In the genomic region with DNA sequence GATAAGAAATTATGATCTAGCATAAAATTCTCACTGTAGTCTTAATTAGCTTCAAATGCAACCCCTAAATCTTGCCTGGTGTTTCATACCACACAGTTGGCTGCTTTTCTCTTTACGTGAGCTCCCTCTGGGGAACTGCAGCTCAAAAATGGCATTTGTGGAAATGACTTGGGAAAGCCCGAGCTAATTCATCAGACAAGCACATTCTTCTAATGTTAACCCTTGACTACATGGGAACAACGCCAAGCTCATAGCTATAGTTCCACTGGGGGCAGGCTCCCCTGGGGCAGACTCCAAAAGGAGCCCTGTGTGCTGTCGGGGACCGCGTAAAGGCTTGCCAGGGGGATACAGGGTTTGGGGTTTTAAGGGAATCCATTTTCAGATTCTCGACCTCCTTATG, we compare ENCODE assay signal across 20 cellular contexts.
DNase-seq lines count a peak whose midpoint lies in the region; TF ChIP-seq lines count a peak whose summit lies in the region.
"Had no signal": no experiment of that assay in that cellular context is flagged by ENCODE, and none has a peak within 500 bp of the region (broad histone marks: within the 10 kb centered on the region; RNA-seq: fewer than 3 reads in every experiment).

No MANE protein-coding gene starts in this region.

- WGBS in mesenchymal stem cell = 46% methylated on average over 4 of the region's 7 CpGs

- H3K9me3 Mint-ChIP-seq in brain = peaks cover 0 to 15% (median 7%) of the 10 kb centered on the region in 5 experiments

- no peak overlapping the region for H3K14ac ChIP-seq in mesenchymal stem cell (ENCODE audit: low read length in 2 of 2)

- no peak overlapping the region for H3K9ac ChIP-seq in mesenchymal stem cell (ENCODE audit: low read length)

- no peak overlapping the region for H3K23ac ChIP-seq in mesenchymal stem cell (ENCODE audit: low read length in 2 of 2)

- no peak overlapping the region for H3K4me3 ChIP-seq in AG10803 (ENCODE audit: low read length)
- no peak overlapping the region for H3K4me3 ChIP-seq in mesenchymal stem cell (ENCODE audit: insufficient read depth in 1 of 2, low read depth in 1 of 2, low read length in 2 of 2)
- H3K4me3 ChIP-seq: K562, pancreas, Peyer's patch, skin epidermis had no signal

- DNase-seq in AG10803 (ENCODE audit: low read depth) (peak; percentile 1), M059J (ENCODE audit: low read depth) (peak; percentile 44), mesenchymal stem cell (peak; percentile 1), NCI-H748 (lab: John Stamatoyannopoulos, UW; ENCODE audit: unreplicated experiment) (no peak), SHP77 (lab: John Stamatoyannopoulos, UW) (no peak), SW 1271 (lab: John Stamatoyannopoulos, UW) (no peak), LoVo (ENCODE audit: low spot score) (no peak)
- DNase-seq: activated CD8-positive, alpha-beta T cell treated with anti-CD3 and anti-CD28 coated beads, Interleukin-2, amount 10 ng/mL, durations not matched to agents 7 days and 5 days; foreskin fibroblast; GOT3; NCI-H1092 treated with DMSO at 0.1 percent for 48 hours; NCI-H774; pancreas; Peyer's patch; stimulated activated CD4-positive, alpha-beta T cell treated with anti-CD3 and anti-CD28 coated beads, Interleukin-4, amount 100 ng/mL, for 24 hours; substantia nigra had no signal

- no peak overlapping the region for H3K4ac ChIP-seq in mesenchymal stem cell (ENCODE audit: low read depth in 1 of 2, low read length in 2 of 2)

- H3K4me1 ChIP-seq in mesenchymal stem cell (ENCODE audit: control insufficient read depth, insufficient read depth, low read depth, low read length) = peaks cover 2% of the 10 kb centered on the region
- H3K4me1 ChIP-seq: Peyer's patch had no signal

- peaks cover 14% of the 10 kb centered on the region for H3K4me1 Mint-ChIP-seq in brain

- H3K4me3 Mint-ChIP-seq in brain = peak overlapping the region in 3 of 5 experiments; percentile 1 to 29 (median 4)
- H3K4me3 Mint-ChIP-seq: activated CD8-positive, alpha-beta T cell treated with anti-CD3 and anti-CD28 coated beads, Interleukin-2, amount 10 ng/mL, durations not matched to agents 7 days and 5 days had no signal

- H3K18ac ChIP-seq in mesenchymal stem cell (ENCODE audit: low read depth in 1 of 2, low read length in 2 of 2) = no peak overlapping the region

- H2BK120ac ChIP-seq in mesenchymal stem cell (ENCODE audit: low read depth, low read length) = no peak overlapping the region

- no peak overlapping the region for H2BK12ac ChIP-seq in mesenchymal stem cell (ENCODE audit: low read length in 2 of 2)

- H4K8ac ChIP-seq in mesenchymal stem cell (ENCODE audit: low read length) = no peak overlapping the region

- H3K27ac ChIP-seq in mesenchymal stem cell (ENCODE audit: low read length, poor library complexity, severe bottlenecking) = peak overlapping the region; percentile 1
- H3K27ac ChIP-seq: HL-60, Peyer's patch, skin epidermis had no signal

- no peaks in the 10 kb centered on the region for H3K9me3 ChIP-seq in mesenchymal stem cell (ENCODE audit: control insufficient read depth, low read length)
- H3K9me3 ChIP-seq: pancreas, Peyer's patch had no signal

- peaks cover 0 to 3% of the 10 kb centered on the region in 2 experiments for H3K27me3 ChIP-seq in mesenchymal stem cell (ENCODE audit: control insufficient read depth in 1 of 2, insufficient read depth in 1 of 2, low read length in 2 of 2)
- H3K27me3 ChIP-seq: pancreas, Peyer's patch had no signal

- peaks cover 36% of the 10 kb centered on the region for H3K36me3 Mint-ChIP-seq in brain

- H2BK15ac ChIP-seq in mesenchymal stem cell (ENCODE audit: low read depth, poor library complexity, severe bottlenecking) = no peak overlapping the region

- H2AK5ac ChIP-seq in mesenchymal stem cell (ENCODE audit: low read length, severe bottlenecking) = no peak overlapping the region

- H4K91ac ChIP-seq in mesenchymal stem cell (ENCODE audit: low read length) = no peak overlapping the region

- no peak overlapping the region for H2BK5ac ChIP-seq in mesenchymal stem cell (ENCODE audit: low read depth, low read length, poor library complexity, severe bottlenecking)

- no peaks in the 10 kb centered on the region for H3K36me3 ChIP-seq in mesenchymal stem cell (ENCODE audit: control insufficient read depth in 1 of 2, insufficient read depth in 2 of 2, low read depth in 1 of 2, low read length in 2 of 2)
- H3K36me3 ChIP-seq: pancreas, Peyer's patch had no signal

- no peaks in the 10 kb centered on the region for H3K79me1 ChIP-seq in mesenchymal stem cell (replicated peaks; ENCODE audit: low read length, poor library complexity, severe bottlenecking)

- no peak overlapping the region for H2AFZ ChIP-seq in mesenchymal stem cell (ENCODE audit: low read depth, low read length)

- no peak overlapping the region for H3K4me2 ChIP-seq in mesenchymal stem cell (ENCODE audit: low read length, poor library complexity, severe bottlenecking)

- peak overlapping the region in 3 of 5 experiments; percentile 19 to 65 (median 54) for H3K27ac Mint-ChIP-seq in brain
- H3K27ac Mint-ChIP-seq: activated CD8-positive, alpha-beta T cell treated with anti-CD3 and anti-CD28 coated beads, Interleukin-2, amount 10 ng/mL, durations not matched to agents 7 days and 5 days had no signal

- no peak for TF ChIP-seq CTCF in AG10803 (conservative IDR thresholded peaks at IDR 0.05; ENCODE audit: low read length)
- TF ChIP-seq CTCF in brain (conservative IDR thresholded peaks at IDR 0.05) = peak; percentile 15 to 23

- peaks cover 4% of the 10 kb centered on the region for H3K27me3 Mint-ChIP-seq in brain

Comparison
In these comparisons a context has a peak if more than half of its experiments do, and no peak if none do; other contexts are left out.
1. DNase-seq: peak in AG10803 (single experiment), M059J (single experiment) and mesenchymal stem cell (single experiment); none in NCI-H748 (single experiment), SHP77 (0 of 2), SW 1271 (0 of 2) and LoVo (single experiment).